ENCODE assay signal across 19 cellular contexts in the genomic region with DNA sequence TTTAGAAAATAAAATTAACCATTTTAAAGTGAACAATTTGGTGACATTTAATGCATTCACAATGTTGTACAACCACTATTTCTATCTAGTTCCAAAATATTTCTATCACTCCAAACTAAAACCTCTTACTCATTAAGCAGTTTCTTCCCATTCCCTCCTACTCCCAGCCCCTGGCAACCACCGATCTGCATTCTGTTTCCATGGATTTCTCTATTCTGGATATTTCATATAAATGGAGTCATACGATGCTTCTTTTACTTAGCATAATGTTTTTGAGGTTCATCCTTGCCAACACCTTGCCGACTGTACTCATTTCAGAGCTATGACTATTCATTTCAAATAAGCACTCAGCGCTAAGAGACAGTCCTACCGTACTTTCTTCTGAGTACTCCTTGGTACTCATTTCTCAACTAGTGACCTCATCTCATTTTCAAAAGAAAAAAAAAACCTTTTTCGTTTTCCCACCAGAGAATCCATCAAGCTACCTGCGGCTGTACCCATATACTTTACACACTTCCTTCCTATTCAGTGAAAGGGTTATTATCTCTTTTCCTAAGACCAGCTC.
DNase-seq lines count a peak whose midpoint lies in the region; ATAC-seq and TF ChIP-seq lines count a peak whose summit lies in the region.
"Had no signal": no experiment of that assay in that cellular context is flagged by ENCODE, and none has a peak within 500 bp of the region (broad histone marks: within the 10 kb centered on the region; RNA-seq: fewer than 3 reads in every experiment).

No MANE protein-coding gene starts in this region.

- H3K27me3 Mint-ChIP-seq in CD4-positive, alpha-beta T cell = no peaks in the 10 kb centered on the region
- H3K27me3 Mint-ChIP-seq in activated T-helper 17 cell treated with anti-CD3 and anti-CD28 coated beads, Interleukin-2, amount 50 U/mL, for 72 hours = no peaks in the 10 kb centered on the region
- H3K27me3 Mint-ChIP-seq: activated naive CD8-positive, alpha-beta T cell treated with anti-CD3 and anti-CD28 coated beads, Interleukin-2, amount 10 ng/mL, durations not matched to agents 7 days and 5 days had no signal

- no peak overlapping the region for H3K27ac ChIP-seq in CD4-positive, alpha-beta T cell (ENCODE audit: low read depth, low read length)
- H3K27ac ChIP-seq: BLaER1 treated with 17β-estradiol and CSF1 and Interleukin-3, amounts not matched to agents 10 nM and 100 nM; cardiac muscle cell had no signal

- no peak for DNase-seq in CD4-positive, alpha-beta T cell
- DNase-seq in GM10248 (ENCODE audit: extremely low spot score) (peak; percentile 23), SHP77 (lab: John Stamatoyannopoulos, UW) (no peak), mucosa of descending colon (no peak)
- DNase-seq: activated CD8-positive, alpha-beta memory T cell treated with anti-CD3 and anti-CD28 coated beads for 24 hours; activated naive CD8-positive, alpha-beta T cell treated with anti-CD3 and anti-CD28 coated beads, Interleukin-2, amount 10 ng/mL, durations not matched to agents 7 days and 5 days; DMS79; MG63; NCI-H2081; NCI-H526; PC-3; right cardiac atrium had no signal

- no peak overlapping the region for H3K4me3 ChIP-seq in mucosa of descending colon
- H3K4me3 ChIP-seq: BLaER1 treated with 17β-estradiol and CSF1 and Interleukin-3, amounts not matched to agents 10 nM and 100 nM; cardiac muscle cell; MG63 had no signal

- H3K4me1 ChIP-seq in mucosa of descending colon (ENCODE audit: low read depth) = no peaks in the 10 kb centered on the region
- H3K4me1 ChIP-seq: BLaER1 treated with 17β-estradiol and CSF1 and Interleukin-3, amounts not matched to agents 10 nM and 100 nM had no signal

- H3K36me3 ChIP-seq in mucosa of descending colon (ENCODE audit: low read depth) = no peaks in the 10 kb centered on the region
- H3K36me3 ChIP-seq: MG63 had no signal

- POLR2A ChIA-PET in CD4-positive, alpha-beta T cell (lab: Charles Lee) = no interaction called here
- POLR2A ChIA-PET in GM10248 (lab: Yijun Ruan, JAX) = interaction anchor here (0.6 kb wide), 1 partner anchor 545 kb away, joined by 3 read pairs; no protein-coding TSS in a partner anchor

- no peaks in the 10 kb centered on the region for H3K9me3 Mint-ChIP-seq in CD4-positive, alpha-beta T cell
- H3K9me3 Mint-ChIP-seq in activated T-helper 17 cell treated with anti-CD3 and anti-CD28 coated beads, Interleukin-2, amount 50 U/mL, for 72 hours = peaks cover 3% of the 10 kb centered on the region
- H3K9me3 Mint-ChIP-seq: activated naive CD8-positive, alpha-beta T cell treated with anti-CD3 and anti-CD28 coated beads, Interleukin-2, amount 10 ng/mL, durations not matched to agents 7 days and 5 days had no signal

- peak overlapping the region; percentile 18 for H3K27ac Mint-ChIP-seq in CD4-positive, alpha-beta T cell
- H3K27ac Mint-ChIP-seq in activated T-helper 17 cell treated with anti-CD3 and anti-CD28 coated beads, Interleukin-2, amount 50 U/mL, for 72 hours = peak overlapping the region; percentile 89
- H3K27ac Mint-ChIP-seq: activated naive CD8-positive, alpha-beta T cell treated with anti-CD3 and anti-CD28 coated beads, Interleukin-2, amount 10 ng/mL, durations not matched to agents 7 days and 5 days; mesothelial cell of epicardium had no signal

- H3K4me1 Mint-ChIP-seq in CD4-positive, alpha-beta T cell (ENCODE audit: low read depth) = no peaks in the 10 kb centered on the region
- peaks cover 31% of the 10 kb centered on the region for H3K4me1 Mint-ChIP-seq in activated T-helper 17 cell treated with anti-CD3 and anti-CD28 coated beads, Interleukin-2, amount 50 U/mL, for 72 hours

- intact Hi-C loops in CD4-positive, alpha-beta T cell (cut with DNase I, micrococcal nuclease) = no loop called here
- intact Hi-C loops in mucosa of descending colon (cut with DNase I, micrococcal nuclease) = no loop called here

- H3K4me3 Mint-ChIP-seq in CD4-positive, alpha-beta T cell = no peak overlapping the region
- peak overlapping the region; percentile 47 for H3K4me3 Mint-ChIP-seq in activated T-helper 17 cell treated with anti-CD3 and anti-CD28 coated beads, Interleukin-2, amount 50 U/mL, for 72 hours
- H3K4me3 Mint-ChIP-seq: activated naive CD8-positive, alpha-beta T cell treated with anti-CD3 and anti-CD28 coated beads, Interleukin-2, amount 10 ng/mL, durations not matched to agents 7 days and 5 days; mesothelial cell of epicardium had no signal

- no peak for TF ChIP-seq CTCF in CD4-positive, alpha-beta T cell (IDR thresholded peaks at IDR 0.05)
- no peak for TF ChIP-seq CTCF in GM10248 (IDR thresholded peaks at IDR 0.05; ENCODE audit: control extremely low read depth, extremely low read depth, low read depth, missing control alignments)
- no peak for TF ChIP-seq CTCF in mucosa of descending colon (IDR thresholded peaks at IDR 0.05)

- no peaks in the 10 kb centered on the region for H3K27me3 ChIP-seq in CD4-positive, alpha-beta T cell (ENCODE audit: control insufficient read depth, insufficient read depth, low read length)
- H3K27me3 ChIP-seq: BLaER1 treated with 17β-estradiol and CSF1 and Interleukin-3, amounts not matched to agents 10 nM and 100 nM; cardiac muscle cell; MG63; neutrophil had no signal

- peaks cover 88% of the 10 kb centered on the region for H3K36me3 Mint-ChIP-seq in CD4-positive, alpha-beta T cell (ENCODE audit: low read depth)
- peaks cover 84% of the 10 kb centered on the region for H3K36me3 Mint-ChIP-seq in activated T-helper 17 cell treated with anti-CD3 and anti-CD28 coated beads, Interleukin-2, amount 50 U/mL, for 72 hours (ENCODE audit: low read depth)

- CTCF ChIA-PET in CD4-positive, alpha-beta T cell (lab: Charles Lee) = interaction anchor here (1.1 kb wide), 1 partner anchor 260 kb away, joined by 3 read pairs; no protein-coding TSS in a partner anchor
- CTCF ChIA-PET in GM10248 (lab: Yijun Ruan, JAX) = interaction anchor here (0.8 to 1.6 kb wide), 3 partner anchors 10 to 55 kb away, joined by 3 to 6 read pairs (median 3); no protein-coding TSS in a partner anchor

- no peaks in the 10 kb centered on the region for H3K9me3 ChIP-seq in CD4-positive, alpha-beta T cell (ENCODE audit: control insufficient read depth, low read length)
- no peaks in the 10 kb centered on the region for H3K9me3 ChIP-seq in mucosa of descending colon
- H3K9me3 ChIP-seq: BLaER1 treated with 17β-estradiol and CSF1 and Interleukin-3, amounts not matched to agents 10 nM and 100 nM; MG63; neutrophil had no signal

- ATAC-seq in CD4-positive, alpha-beta T cell (ENCODE audit: poor library complexity) = no peak
- ATAC-seq in HG02571 (IDR thresholded peaks at IDR 0.05; ENCODE audit: unreplicated experiment) (peak; percentile 75), GM21825 (IDR thresholded peaks at IDR 0.05; ENCODE audit: unreplicated experiment) (no peak), mucosa of descending colon (no peak)
- peak; percentile 99 for ATAC-seq in activated T-helper 17 cell treated with anti-CD3 and anti-CD28 coated beads, Interleukin-2, amount 50 U/mL, for 72 hours (replicated peaks)
- ATAC-seq: PC-3, right cardiac atrium had no signal

Comparison
In these comparisons a context has a peak if more than half of its experiments do, and no peak if none do; other contexts are left out.
1. ATAC-seq: peak in HG02571 (single experiment) and activated T-helper 17 cell treated with anti-CD3 and anti-CD28 coated beads, Interleukin-2, amount 50 U/mL, for 72 hours (single experiment); none in CD4-positive, alpha-beta T cell (single experiment), GM21825 (single experiment) and mucosa of descending colon (single experiment).